In the genomic region with DNA sequence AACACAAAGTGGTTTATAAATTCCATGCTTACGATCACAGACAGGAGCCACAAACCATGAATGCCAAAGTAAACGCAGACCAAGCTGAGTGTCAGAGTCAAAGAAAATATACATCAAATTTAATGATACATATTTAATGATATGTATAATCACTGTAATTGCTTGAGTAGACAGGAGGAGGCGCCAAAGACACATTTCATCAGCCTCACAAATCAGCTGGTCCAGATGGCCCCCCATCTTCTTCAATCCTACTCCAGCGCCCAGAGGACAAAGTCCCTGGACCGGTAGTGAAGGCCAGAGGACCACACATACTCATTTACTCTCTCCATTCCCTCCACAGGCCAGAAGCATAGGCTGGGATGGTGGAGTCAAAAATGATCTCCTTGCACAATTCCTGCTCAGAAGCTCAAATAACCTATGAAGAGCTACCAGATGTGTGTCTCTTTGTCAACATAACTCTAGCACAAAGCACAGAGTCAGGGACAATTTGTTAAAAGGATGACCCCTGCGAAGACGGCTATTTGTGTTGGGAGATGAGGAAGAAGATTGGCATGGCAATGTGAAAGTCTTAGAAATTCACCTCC, we compare ENCODE assay signal across 9 cellular contexts.
DNase-seq lines count a peak whose midpoint lies in the region; TF ChIP-seq lines count a peak whose summit lies in the region.
"Had no signal": no experiment of that assay in that cellular context is flagged by ENCODE, and none has a peak within 500 bp of the region (broad histone marks: within the 10 kb centered on the region; RNA-seq: fewer than 3 reads in every experiment).

No MANE protein-coding gene starts in this region.

- H3K4me3 ChIP-seq in fibroblast of villous mesenchyme (ENCODE audit: low read depth, low read length) = no peak overlapping the region

- H3K4me1 Mint-ChIP-seq in type B pancreatic cell (ENCODE audit: unreplicated experiment) = peaks cover 8% of the 10 kb centered on the region

- no peaks in the 10 kb centered on the region for H3K27me3 Mint-ChIP-seq in type B pancreatic cell

- peak; percentile 16 for DNase-seq in stimulated activated CD4-positive, alpha-beta T cell treated with anti-CD3 and anti-CD28 coated beads, Interleukin-15, amount 100 ng/mL, for 24 hours
- no peak for DNase-seq in stimulated activated CD4-positive, alpha-beta T cell treated with anti-CD3 and anti-CD28 coated beads, Interleukin-1b, Interleukin-23, amount 100 ng/mL, for 48 hours
- peak; percentile 27 for DNase-seq in RPMI7951 (ENCODE audit: low read depth)
- DNase-seq in fibroblast of villous mesenchyme (ENCODE audit: low read depth) = no peak
- no peak for DNase-seq in type B pancreatic cell (ENCODE audit: extremely low spot score, unreplicated experiment)
- no peak for DNase-seq in pons (ENCODE audit: low spot score)
- no peak for DNase-seq in activated T-cell treated with anti-CD3 and anti-CD28 coated beads for 4 hours
- no peak for DNase-seq in AG08395 (ENCODE audit: low spot score)
- DNase-seq: activated effector memory CD4-positive, alpha-beta T cell treated with Interleukin-2 at 50 U/mL for 16 hours had no signal

- no peak overlapping the region for H3K27ac Mint-ChIP-seq in type B pancreatic cell

- no peak overlapping the region for H3K4me3 Mint-ChIP-seq in type B pancreatic cell

- TF ChIP-seq CTCF in fibroblast of villous mesenchyme (IDR thresholded peaks at IDR 0.05; ENCODE audit: insufficient read depth, low read depth, low read length) (peak; percentile 58), type B pancreatic cell (conservative IDR thresholded peaks at IDR 0.05) (peak; percentile 67)

- no peaks in the 10 kb centered on the region for H3K36me3 Mint-ChIP-seq in type B pancreatic cell

- no peaks in the 10 kb centered on the region for H3K9me3 Mint-ChIP-seq in type B pancreatic cell

Comparison
In these comparisons a context has a peak if more than half of its experiments do, and no peak if none do; other contexts are left out.
1. DNase-seq: peak in stimulated activated CD4-positive, alpha-beta T cell treated with anti-CD3 and anti-CD28 coated beads, Interleukin-15, amount 100 ng/mL, for 24 hours (single experiment) and RPMI7951 (single experiment); none in stimulated activated CD4-positive, alpha-beta T cell treated with anti-CD3 and anti-CD28 coated beads, Interleukin-1b, Interleukin-23, amount 100 ng/mL, for 48 hours (single experiment), fibroblast of villous mesenchyme (single experiment), type B pancreatic cell (single experiment), pons (single experiment), activated T-cell treated with anti-CD3 and anti-CD28 coated beads for 4 hours (single experiment) and AG08395 (single experiment).